Comparison of ENCODE assay signal across 2 cellular contexts in genomic region chr11:120228794-120229384, GRCh38.
TF ChIP-seq lines count a peak whose summit lies in the region.

No MANE protein-coding gene starts in this region.

TF ChIP-seq in HCT116, 20 proteins besides CTCF, POLR2A, EP300 and RAD21:
- TF ChIP-seq CBX3 (IDR thresholded peaks at IDR 0.05; ENCODE audit: low read depth) (no peak), CEBPB (IDR thresholded peaks at IDR 0.05; ENCODE audit: low read depth) (no peak), ZNF274 (IDR thresholded peaks at IDR 0.05; ENCODE audit: low read depth, low read length) (no peak), ZFX (IDR thresholded peaks at IDR 0.05) (no peak), SP1 (IDR thresholded peaks at IDR 0.05; ENCODE audit: low read depth) (no peak), SIN3A (IDR thresholded peaks at IDR 0.05; ENCODE audit: low read depth) (no peak), EZH2phosphoT487 (IDR thresholded peaks at IDR 0.05; ENCODE audit: borderline replicate concordance) (no peak), FOSL1 (IDR thresholded peaks at IDR 0.05; ENCODE audit: low read depth) (no peak), EZH2 (IDR thresholded peaks at IDR 0.05) (no peak), YY1 (IDR thresholded peaks at IDR 0.05; ENCODE audit: extremely low read depth, insufficient replicate concordance, low read depth, low read length) (no peak), EGR1 (IDR thresholded peaks at IDR 0.05; ENCODE audit: low read depth) (no peak), ZBTB33 (IDR thresholded peaks at IDR 0.05; ENCODE audit: extremely low read depth, insufficient replicate concordance, low read length) (no peak), SRF (IDR thresholded peaks at IDR 0.05; ENCODE audit: low read depth) (no peak), JUND (IDR thresholded peaks at IDR 0.05) (no peak)
- TF ChIP-seq, protein P1, sequence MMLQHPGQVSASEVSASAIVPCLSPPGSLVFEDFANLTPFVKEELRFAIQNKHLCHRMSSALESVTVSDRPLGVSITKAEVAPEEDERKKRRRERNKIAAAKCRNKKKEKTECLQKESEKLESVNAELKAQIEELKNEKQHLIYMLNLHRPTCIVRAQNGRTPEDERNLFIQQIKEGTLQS (IDR thresholded peaks at IDR 0.05): no peak
- TF ChIP-seq, protein P2, sequence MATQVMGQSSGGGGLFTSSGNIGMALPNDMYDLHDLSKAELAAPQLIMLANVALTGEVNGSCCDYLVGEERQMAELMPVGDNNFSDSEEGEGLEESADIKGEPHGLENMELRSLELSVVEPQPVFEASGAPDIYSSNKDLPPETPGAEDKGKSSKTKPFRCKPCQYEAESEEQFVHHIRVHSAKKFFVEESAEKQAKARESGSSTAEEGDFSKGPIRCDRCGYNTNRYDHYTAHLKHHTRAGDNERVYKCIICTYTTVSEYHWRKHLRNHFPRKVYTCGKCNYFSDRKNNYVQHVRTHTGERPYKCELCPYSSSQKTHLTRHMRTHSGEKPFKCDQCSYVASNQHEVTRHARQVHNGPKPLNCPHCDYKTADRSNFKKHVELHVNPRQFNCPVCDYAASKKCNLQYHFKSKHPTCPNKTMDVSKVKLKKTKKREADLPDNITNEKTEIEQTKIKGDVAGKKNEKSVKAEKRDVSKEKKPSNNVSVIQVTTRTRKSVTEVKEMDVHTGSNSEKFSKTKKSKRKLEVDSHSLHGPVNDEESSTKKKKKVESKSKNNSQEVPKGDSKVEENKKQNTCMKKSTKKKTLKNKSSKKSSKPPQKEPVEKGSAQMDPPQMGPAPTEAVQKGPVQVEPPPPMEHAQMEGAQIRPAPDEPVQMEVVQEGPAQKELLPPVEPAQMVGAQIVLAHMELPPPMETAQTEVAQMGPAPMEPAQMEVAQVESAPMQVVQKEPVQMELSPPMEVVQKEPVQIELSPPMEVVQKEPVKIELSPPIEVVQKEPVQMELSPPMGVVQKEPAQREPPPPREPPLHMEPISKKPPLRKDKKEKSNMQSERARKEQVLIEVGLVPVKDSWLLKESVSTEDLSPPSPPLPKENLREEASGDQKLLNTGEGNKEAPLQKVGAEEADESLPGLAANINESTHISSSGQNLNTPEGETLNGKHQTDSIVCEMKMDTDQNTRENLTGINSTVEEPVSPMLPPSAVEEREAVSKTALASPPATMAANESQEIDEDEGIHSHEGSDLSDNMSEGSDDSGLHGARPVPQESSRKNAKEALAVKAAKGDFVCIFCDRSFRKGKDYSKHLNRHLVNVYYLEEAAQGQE (IDR thresholded peaks at IDR 0.05; ENCODE audit: low read depth): no peak

TF ChIP-seq in K562, 482 proteins besides CTCF, POLR2A, EP300 and RAD21:
- no peak for TF ChIP-seq BRD9 (IDR thresholded peaks at IDR 0.05; ENCODE audit: low read depth, partially characterized antibody)
TF ChIP-seq in K562: peak in this region for 0.
